1 cellular context compared by ENCODE assay signal in the genomic region with DNA sequence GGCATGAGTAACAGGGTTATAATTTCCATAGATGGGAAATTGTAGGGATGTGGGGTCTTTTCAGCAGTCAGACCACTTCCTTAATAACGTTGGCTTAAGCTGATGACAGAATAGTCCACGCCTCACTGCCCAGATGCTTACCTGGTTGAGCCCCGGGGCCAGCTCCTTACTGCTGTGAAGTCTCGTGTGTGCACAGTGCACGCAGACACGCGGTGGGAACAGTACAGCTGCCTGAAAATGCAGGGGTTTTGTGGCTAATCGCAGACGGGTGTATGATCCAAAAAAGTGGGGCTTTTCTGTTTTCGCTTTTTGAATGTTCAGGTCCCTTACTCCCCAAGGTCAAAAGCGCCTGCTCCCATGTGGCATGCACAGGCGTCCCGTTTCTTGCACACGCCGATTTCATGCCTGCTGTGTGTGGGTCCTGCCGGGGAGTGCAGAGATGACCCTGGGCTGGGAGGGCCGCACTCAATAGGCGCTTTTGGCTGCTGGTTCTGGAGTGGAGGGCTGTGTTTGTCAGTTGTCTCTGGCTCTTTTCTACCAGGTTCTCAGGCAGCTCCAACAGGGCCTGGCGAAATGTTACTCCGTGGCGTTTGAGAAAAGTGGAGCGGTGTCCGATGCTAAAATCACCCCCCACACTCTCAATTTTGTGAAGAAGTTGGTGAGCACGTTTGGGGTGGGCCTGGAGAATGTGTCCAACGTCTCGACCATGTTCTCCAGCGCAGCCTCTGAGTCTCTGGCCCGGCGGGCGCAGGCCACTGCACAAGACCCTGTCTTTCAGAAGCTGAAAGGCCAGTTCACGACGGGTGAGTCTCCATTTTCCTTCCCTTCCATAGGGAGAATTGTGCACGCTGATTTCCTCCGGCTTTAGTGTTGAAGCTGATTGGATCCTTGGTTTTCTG.
TF ChIP-seq lines count a peak whose summit lies in the region.

No MANE protein-coding gene starts in this region.

TF ChIP-seq in GM12878, 131 proteins besides CTCF, POLR2A, EP300 and RAD21 (continued from another document and continues in another):
- TF ChIP-seq, protein P1, sequence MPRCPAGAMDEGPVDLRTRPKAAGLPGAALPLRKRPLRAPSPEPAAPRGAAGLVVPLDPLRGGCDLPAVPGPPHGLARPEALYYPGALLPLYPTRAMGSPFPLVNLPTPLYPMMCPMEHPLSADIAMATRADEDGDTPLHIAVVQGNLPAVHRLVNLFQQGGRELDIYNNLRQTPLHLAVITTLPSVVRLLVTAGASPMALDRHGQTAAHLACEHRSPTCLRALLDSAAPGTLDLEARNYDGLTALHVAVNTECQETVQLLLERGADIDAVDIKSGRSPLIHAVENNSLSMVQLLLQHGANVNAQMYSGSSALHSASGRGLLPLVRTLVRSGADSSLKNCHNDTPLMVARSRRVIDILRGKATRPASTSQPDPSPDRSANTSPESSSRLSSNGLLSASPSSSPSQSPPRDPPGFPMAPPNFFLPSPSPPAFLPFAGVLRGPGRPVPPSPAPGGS (IDR thresholded peaks at IDR 0.05; ENCODE audit: borderline replicate concordance, insufficient read depth, low read depth, low read length, poor library complexity, severe bottlenecking), result peak; percentile 44
- TF ChIP-seq MEF2B (IDR thresholded peaks at IDR 0.05; ENCODE audit: partially characterized antibody, poor library complexity, severe bottlenecking), result peak; percentile 54
- TF ChIP-seq, protein P2, sequence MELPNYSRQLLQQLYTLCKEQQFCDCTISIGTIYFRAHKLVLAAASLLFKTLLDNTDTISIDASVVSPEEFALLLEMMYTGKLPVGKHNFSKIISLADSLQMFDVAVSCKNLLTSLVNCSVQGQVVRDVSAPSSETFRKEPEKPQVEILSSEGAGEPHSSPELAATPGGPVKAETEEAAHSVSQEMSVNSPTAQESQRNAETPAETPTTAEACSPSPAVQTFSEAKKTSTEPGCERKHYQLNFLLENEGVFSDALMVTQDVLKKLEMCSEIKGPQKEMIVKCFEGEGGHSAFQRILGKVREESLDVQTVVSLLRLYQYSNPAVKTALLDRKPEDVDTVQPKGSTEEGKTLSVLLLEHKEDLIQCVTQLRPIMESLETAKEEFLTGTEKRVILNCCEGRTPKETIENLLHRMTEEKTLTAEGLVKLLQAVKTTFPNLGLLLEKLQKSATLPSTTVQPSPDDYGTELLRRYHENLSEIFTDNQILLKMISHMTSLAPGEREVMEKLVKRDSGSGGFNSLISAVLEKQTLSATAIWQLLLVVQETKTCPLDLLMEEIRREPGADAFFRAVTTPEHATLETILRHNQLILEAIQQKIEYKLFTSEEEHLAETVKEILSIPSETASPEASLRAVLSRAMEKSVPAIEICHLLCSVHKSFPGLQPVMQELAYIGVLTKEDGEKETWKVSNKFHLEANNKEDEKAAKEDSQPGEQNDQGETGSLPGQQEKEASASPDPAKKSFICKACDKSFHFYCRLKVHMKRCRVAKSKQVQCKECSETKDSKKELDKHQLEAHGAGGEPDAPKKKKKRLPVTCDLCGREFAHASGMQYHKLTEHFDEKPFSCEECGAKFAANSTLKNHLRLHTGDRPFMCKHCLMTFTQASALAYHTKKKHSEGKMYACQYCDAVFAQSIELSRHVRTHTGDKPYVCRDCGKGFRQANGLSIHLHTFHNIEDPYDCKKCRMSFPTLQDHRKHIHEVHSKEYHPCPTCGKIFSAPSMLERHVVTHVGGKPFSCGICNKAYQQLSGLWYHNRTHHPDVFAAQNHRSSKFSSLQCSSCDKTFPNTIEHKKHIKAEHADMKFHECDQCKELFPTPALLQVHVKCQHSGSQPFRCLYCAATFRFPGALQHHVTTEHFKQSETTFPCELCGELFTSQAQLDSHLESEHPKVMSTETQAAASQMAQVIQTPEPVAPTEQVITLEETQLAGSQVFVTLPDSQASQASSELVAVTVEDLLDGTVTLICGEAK (IDR thresholded peaks at IDR 0.05; ENCODE audit: borderline replicate concordance), result no peak
- no peak for TF ChIP-seq SIX5 (IDR thresholded peaks at IDR 0.05; ENCODE audit: low read depth, low read length, severe bottlenecking)
- TF ChIP-seq NR2F1 (conservative IDR thresholded peaks at IDR 0.05), result no peak
- TF ChIP-seq ASH2L (IDR thresholded peaks at IDR 0.05; ENCODE audit: borderline replicate concordance, low read depth), result no peak
- TF ChIP-seq, protein P3, sequence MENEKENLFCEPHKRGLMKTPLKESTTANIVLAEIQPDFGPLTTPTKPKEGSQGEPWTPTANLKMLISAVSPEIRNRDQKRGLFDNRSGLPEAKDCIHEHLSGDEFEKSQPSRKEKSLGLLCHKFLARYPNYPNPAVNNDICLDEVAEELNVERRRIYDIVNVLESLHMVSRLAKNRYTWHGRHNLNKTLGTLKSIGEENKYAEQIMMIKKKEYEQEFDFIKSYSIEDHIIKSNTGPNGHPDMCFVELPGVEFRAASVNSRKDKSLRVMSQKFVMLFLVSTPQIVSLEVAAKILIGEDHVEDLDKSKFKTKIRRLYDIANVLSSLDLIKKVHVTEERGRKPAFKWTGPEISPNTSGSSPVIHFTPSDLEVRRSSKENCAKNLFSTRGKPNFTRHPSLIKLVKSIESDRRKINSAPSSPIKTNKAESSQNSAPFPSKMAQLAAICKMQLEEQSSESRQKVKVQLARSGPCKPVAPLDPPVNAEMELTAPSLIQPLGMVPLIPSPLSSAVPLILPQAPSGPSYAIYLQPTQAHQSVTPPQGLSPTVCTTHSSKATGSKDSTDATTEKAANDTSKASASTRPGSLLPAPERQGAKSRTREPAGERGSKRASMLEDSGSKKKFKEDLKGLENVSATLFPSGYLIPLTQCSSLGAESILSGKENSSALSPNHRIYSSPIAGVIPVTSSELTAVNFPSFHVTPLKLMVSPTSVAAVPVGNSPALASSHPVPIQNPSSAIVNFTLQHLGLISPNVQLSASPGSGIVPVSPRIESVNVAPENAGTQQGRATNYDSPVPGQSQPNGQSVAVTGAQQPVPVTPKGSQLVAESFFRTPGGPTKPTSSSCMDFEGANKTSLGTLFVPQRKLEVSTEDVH (IDR thresholded peaks at IDR 0.05; ENCODE audit: low read depth, partially characterized antibody), result no peak
- TF ChIP-seq, protein P4, sequence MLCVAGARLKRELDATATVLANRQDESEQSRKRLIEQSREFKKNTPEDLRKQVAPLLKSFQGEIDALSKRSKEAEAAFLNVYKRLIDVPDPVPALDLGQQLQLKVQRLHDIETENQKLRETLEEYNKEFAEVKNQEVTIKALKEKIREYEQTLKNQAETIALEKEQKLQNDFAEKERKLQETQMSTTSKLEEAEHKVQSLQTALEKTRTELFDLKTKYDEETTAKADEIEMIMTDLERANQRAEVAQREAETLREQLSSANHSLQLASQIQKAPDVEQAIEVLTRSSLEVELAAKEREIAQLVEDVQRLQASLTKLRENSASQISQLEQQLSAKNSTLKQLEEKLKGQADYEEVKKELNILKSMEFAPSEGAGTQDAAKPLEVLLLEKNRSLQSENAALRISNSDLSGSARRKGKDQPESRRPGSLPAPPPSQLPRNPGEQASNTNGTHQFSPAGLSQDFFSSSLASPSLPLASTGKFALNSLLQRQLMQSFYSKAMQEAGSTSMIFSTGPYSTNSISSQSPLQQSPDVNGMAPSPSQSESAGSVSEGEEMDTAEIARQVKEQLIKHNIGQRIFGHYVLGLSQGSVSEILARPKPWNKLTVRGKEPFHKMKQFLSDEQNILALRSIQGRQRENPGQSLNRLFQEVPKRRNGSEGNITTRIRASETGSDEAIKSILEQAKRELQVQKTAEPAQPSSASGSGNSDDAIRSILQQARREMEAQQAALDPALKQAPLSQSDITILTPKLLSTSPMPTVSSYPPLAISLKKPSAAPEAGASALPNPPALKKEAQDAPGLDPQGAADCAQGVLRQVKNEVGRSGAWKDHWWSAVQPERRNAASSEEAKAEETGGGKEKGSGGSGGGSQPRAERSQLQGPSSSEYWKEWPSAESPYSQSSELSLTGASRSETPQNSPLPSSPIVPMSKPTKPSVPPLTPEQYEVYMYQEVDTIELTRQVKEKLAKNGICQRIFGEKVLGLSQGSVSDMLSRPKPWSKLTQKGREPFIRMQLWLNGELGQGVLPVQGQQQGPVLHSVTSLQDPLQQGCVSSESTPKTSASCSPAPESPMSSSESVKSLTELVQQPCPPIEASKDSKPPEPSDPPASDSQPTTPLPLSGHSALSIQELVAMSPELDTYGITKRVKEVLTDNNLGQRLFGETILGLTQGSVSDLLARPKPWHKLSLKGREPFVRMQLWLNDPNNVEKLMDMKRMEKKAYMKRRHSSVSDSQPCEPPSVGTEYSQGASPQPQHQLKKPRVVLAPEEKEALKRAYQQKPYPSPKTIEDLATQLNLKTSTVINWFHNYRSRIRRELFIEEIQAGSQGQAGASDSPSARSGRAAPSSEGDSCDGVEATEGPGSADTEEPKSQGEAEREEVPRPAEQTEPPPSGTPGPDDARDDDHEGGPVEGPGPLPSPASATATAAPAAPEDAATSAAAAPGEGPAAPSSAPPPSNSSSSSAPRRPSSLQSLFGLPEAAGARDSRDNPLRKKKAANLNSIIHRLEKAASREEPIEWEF (IDR thresholded peaks at IDR 0.05; ENCODE audit: insufficient replicate concordance, low read depth, low read length), result no peak
- TF ChIP-seq, protein P5, sequence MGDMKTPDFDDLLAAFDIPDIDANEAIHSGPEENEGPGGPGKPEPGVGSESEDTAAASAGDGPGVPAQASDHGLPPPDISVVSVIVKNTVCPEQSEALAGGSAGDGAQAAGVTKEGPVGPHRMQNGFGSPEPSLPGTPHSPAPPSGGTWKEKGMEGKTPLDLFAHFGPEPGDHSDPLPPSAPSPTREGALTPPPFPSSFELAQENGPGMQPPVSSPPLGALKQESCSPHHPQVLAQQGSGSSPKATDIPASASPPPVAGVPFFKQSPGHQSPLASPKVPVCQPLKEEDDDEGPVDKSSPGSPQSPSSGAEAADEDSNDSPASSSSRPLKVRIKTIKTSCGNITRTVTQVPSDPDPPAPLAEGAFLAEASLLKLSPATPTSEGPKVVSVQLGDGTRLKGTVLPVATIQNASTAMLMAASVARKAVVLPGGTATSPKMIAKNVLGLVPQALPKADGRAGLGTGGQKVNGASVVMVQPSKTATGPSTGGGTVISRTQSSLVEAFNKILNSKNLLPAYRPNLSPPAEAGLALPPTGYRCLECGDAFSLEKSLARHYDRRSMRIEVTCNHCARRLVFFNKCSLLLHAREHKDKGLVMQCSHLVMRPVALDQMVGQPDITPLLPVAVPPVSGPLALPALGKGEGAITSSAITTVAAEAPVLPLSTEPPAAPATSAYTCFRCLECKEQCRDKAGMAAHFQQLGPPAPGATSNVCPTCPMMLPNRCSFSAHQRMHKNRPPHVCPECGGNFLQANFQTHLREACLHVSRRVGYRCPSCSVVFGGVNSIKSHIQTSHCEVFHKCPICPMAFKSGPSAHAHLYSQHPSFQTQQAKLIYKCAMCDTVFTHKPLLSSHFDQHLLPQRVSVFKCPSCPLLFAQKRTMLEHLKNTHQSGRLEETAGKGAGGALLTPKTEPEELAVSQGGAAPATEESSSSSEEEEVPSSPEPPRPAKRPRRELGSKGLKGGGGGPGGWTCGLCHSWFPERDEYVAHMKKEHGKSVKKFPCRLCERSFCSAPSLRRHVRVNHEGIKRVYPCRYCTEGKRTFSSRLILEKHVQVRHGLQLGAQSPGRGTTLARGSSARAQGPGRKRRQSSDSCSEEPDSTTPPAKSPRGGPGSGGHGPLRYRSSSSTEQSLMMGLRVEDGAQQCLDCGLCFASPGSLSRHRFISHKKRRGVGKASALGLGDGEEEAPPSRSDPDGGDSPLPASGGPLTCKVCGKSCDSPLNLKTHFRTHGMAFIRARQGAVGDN (IDR thresholded peaks at IDR 0.05), result 0 out of 2 replicates have a peak, but pooled peaks have one; percentile 22
- TF ChIP-seq, protein P6, sequence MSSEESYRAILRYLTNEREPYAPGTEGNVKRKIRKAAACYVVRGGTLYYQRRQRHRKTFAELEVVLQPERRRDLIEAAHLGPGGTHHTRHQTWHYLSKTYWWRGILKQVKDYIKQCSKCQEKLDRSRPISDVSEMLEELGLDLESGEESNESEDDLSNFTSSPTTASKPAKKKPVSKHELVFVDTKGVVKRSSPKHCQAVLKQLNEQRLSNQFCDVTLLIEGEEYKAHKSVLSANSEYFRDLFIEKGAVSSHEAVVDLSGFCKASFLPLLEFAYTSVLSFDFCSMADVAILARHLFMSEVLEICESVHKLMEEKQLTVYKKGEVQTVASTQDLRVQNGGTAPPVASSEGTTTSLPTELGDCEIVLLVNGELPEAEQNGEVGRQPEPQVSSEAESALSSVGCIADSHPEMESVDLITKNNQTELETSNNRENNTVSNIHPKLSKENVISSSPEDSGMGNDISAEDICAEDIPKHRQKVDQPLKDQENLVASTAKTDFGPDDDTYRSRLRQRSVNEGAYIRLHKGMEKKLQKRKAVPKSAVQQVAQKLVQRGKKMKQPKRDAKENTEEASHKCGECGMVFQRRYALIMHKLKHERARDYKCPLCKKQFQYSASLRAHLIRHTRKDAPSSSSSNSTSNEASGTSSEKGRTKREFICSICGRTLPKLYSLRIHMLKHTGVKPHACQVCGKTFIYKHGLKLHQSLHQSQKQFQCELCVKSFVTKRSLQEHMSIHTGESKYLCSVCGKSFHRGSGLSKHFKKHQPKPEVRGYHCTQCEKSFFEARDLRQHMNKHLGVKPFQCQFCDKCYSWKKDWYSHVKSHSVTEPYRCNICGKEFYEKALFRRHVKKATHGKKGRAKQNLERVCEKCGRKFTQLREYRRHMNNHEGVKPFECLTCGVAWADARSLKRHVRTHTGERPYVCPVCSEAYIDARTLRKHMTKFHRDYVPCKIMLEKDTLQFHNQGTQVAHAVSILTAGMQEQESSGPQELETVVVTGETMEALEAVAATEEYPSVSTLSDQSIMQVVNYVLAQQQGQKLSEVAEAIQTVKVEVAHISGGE (CRISPR knock-in tag; IDR thresholded peaks at IDR 0.05), result no peak
- TF ChIP-seq, protein P7, sequence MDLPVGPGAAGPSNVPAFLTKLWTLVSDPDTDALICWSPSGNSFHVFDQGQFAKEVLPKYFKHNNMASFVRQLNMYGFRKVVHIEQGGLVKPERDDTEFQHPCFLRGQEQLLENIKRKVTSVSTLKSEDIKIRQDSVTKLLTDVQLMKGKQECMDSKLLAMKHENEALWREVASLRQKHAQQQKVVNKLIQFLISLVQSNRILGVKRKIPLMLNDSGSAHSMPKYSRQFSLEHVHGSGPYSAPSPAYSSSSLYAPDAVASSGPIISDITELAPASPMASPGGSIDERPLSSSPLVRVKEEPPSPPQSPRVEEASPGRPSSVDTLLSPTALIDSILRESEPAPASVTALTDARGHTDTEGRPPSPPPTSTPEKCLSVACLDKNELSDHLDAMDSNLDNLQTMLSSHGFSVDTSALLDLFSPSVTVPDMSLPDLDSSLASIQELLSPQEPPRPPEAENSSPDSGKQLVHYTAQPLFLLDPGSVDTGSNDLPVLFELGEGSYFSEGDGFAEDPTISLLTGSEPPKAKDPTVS (IDR thresholded peaks at IDR 0.05; ENCODE audit: low read depth, low read length), result no peak
- no peak for TF ChIP-seq SUZ12 (IDR thresholded peaks at IDR 0.05; ENCODE audit: unreplicated experiment)
- TF ChIP-seq TCF7 (IDR thresholded peaks at IDR 0.05; ENCODE audit: borderline replicate concordance), result no peak
- no peak for TF ChIP-seq EZH2 (IDR thresholded peaks at IDR 0.05; ENCODE audit: borderline replicate concordance, control insufficient read depth, low read depth, low read length)
- TF ChIP-seq, protein P8, sequence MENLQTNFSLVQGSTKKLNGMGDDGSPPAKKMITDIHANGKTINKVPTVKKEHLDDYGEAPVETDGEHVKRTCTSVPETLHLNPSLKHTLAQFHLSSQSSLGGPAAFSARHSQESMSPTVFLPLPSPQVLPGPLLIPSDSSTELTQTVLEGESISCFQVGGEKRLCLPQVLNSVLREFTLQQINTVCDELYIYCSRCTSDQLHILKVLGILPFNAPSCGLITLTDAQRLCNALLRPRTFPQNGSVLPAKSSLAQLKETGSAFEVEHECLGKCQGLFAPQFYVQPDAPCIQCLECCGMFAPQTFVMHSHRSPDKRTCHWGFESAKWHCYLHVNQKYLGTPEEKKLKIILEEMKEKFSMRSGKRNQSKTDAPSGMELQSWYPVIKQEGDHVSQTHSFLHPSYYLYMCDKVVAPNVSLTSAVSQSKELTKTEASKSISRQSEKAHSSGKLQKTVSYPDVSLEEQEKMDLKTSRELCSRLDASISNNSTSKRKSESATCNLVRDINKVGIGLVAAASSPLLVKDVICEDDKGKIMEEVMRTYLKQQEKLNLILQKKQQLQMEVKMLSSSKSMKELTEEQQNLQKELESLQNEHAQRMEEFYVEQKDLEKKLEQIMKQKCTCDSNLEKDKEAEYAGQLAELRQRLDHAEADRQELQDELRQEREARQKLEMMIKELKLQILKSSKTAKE (IDR thresholded peaks at IDR 0.05; ENCODE audit: low read depth, poor library complexity, severe bottlenecking), result no peak
- TF ChIP-seq BMI1 (IDR thresholded peaks at IDR 0.05; ENCODE audit: borderline replicate concordance), result no peak
